9 cellular contexts compared by ENCODE assay signal in genomic region chr1:198681247-198681646, GRCh38. TPM values are rescaled to one million over a fixed set of nuclear protein-coding genes. Genes with fewer than 3 reads are reported as not detected.
DNase-seq lines count a peak whose midpoint lies in the region; ATAC-seq and TF ChIP-seq lines count a peak whose summit lies in the region.
"Had no signal": no experiment of that assay in that cellular context is flagged by ENCODE, and none has a peak within 500 bp of the region (broad histone marks: within the 10 kb centered on the region; RNA-seq: fewer than 3 reads in every experiment).

No MANE protein-coding gene starts in this region.

- no peak for TF ChIP-seq POLR2A in thyroid gland (IDR thresholded peaks at IDR 0.05)

- peak; percentile 22 for ATAC-seq in central memory CD8-positive, alpha-beta T cell (replicated peaks; ENCODE audit: extremely low read depth, poor library complexity, severe bottlenecking)
- ATAC-seq in GM21825 (IDR thresholded peaks at IDR 0.05; ENCODE audit: unreplicated experiment), result no peak

- intact Hi-C loops in PC-9 (cut with micrococcal nuclease; ENCODE audit: unreplicated experiment) (loop anchor here (1.0 to 10.0 kb wide), 4 partner anchors 24 to 1276 kb away; partner anchors contain the start of gene DENND1B), thyroid gland (cut with DNase I) (no loop called here)

- H3F3A ChIP-seq in PC-9 (ENCODE audit: insufficient read depth, low read depth), result no peaks in the 10 kb centered on the region
- peaks cover 23% of the 10 kb centered on the region for H3F3A ChIP-seq in smooth muscle cell (ENCODE audit: low read depth)

- POLR2A ChIA-PET in activated CD4-positive, alpha-beta T cell treated with anti-CD3 and anti-CD28 coated beads, Interleukin-2, amount 10 ng/mL, durations not matched to agents 7 days and 5 days (lab: Charles Lee), result interaction anchor here (0.6 to 1.9 kb wide), 7 partner anchors 23 to 168 kb away, joined by 3 to 12 read pairs (median 6); partner anchors contain the start of gene PTPRC
- POLR2A ChIA-PET in PC-9 (lab: Charles Lee; ENCODE audit: unreplicated experiment), result interaction anchor here (0.6 kb wide), 3 partner anchors 8 to 519 kb away, joined by 3 to 6 read pairs (median 4); no protein-coding TSS in a partner anchor

- H3K36me3 ChIP-seq in PC-9 (ENCODE audit: low read depth) (no peaks in the 10 kb centered on the region), smooth muscle cell (ENCODE audit: low read depth) (no peaks in the 10 kb centered on the region), thyroid gland (no peaks in the 10 kb centered on the region)

- H3K4me3 Mint-ChIP-seq in activated CD4-positive, alpha-beta T cell treated with anti-CD3 and anti-CD28 coated beads, Interleukin-2, amount 10 ng/mL, durations not matched to agents 7 days and 5 days, result peak overlapping the region; percentile 63
- H3K4me3 Mint-ChIP-seq in central memory CD8-positive, alpha-beta T cell, result peak overlapping the region; percentile 79

- H3K4me2 ChIP-seq in PC-9 (peak overlapping the region; percentile 55), smooth muscle cell (peak overlapping the region; percentile 79)

- no peaks in the 10 kb centered on the region for H3K9me3 Mint-ChIP-seq in activated CD4-positive, alpha-beta T cell treated with anti-CD3 and anti-CD28 coated beads, Interleukin-2, amount 10 ng/mL, durations not matched to agents 7 days and 5 days
- no peaks in the 10 kb centered on the region for H3K9me3 Mint-ChIP-seq in central memory CD8-positive, alpha-beta T cell

- no peak for TF ChIP-seq CTCF in PC-9 (conservative IDR thresholded peaks at IDR 0.05)
- TF ChIP-seq CTCF in smooth muscle cell (IDR thresholded peaks at IDR 0.05; ENCODE audit: borderline replicate concordance, insufficient read depth, poor library complexity, severe bottlenecking), result no peak
- TF ChIP-seq CTCF in thyroid gland (IDR thresholded peaks at IDR 0.05), result no peak

- H3K9me2 ChIP-seq in PC-9 (ENCODE audit: insufficient read depth), result no peaks in the 10 kb centered on the region

- DNase-seq in activated CD4-positive, alpha-beta T cell treated with anti-CD3 and anti-CD28 coated beads, Interleukin-2, amount 10 ng/mL, durations not matched to agents 7 days and 5 days, result no peak
- DNase-seq in activated CD4-positive, alpha-beta T cell treated with anti-CD3 and anti-CD28 coated beads, Interleukin-2, amount 50 U/mL, for 4 hours, result no peak
- DNase-seq in PC-9 (no peak), smooth muscle cell (lab: John Stamatoyannopoulos, UW; ENCODE audit: unreplicated experiment) (no peak), thyroid gland (no peak), SW480 (ENCODE audit: low spot score) (no peak)
- DNase-seq in central memory CD8-positive, alpha-beta T cell (ENCODE audit: low spot score in 2 of 2), result no peak
- DNase-seq: NCI-H2029 had no signal

- H3K4me1 Mint-ChIP-seq in activated CD4-positive, alpha-beta T cell treated with anti-CD3 and anti-CD28 coated beads, Interleukin-2, amount 10 ng/mL, durations not matched to agents 7 days and 5 days, result peaks cover 88% of the 10 kb centered on the region
- H3K4me1 Mint-ChIP-seq in central memory CD8-positive, alpha-beta T cell, result peaks cover 67% of the 10 kb centered on the region

- CTCF ChIA-PET in activated CD4-positive, alpha-beta T cell treated with anti-CD3 and anti-CD28 coated beads, Interleukin-2, amount 10 ng/mL, durations not matched to agents 7 days and 5 days (lab: Charles Lee), result interaction anchor here (0.6 to 5.0 kb wide), 10 partner anchors 11 to 525 kb away, joined by 3 to 49 read pairs (median 4); no protein-coding TSS in a partner anchor
- CTCF ChIA-PET in PC-9 (lab: Charles Lee), result interaction anchor here (0.6 kb wide), 2 partner anchors 550 to 1281 kb away, joined by 3 read pairs; no protein-coding TSS in a partner anchor

- peaks cover 64% of the 10 kb centered on the region for H3K36me3 Mint-ChIP-seq in activated CD4-positive, alpha-beta T cell treated with anti-CD3 and anti-CD28 coated beads, Interleukin-2, amount 10 ng/mL, durations not matched to agents 7 days and 5 days (ENCODE audit: low read depth)
- peaks cover 66% of the 10 kb centered on the region for H3K36me3 Mint-ChIP-seq in central memory CD8-positive, alpha-beta T cell (ENCODE audit: insufficient read depth)

- H3K27ac ChIP-seq in PC-9 (no peak overlapping the region), smooth muscle cell (ENCODE audit: low read depth) (peak overlapping the region; percentile 93), thyroid gland (no peak overlapping the region)

- no peaks in the 10 kb centered on the region for H4K20me1 ChIP-seq in PC-9 (ENCODE audit: insufficient read depth)
- no peaks in the 10 kb centered on the region for H4K20me1 ChIP-seq in smooth muscle cell (ENCODE audit: low read depth)

- H3K9ac ChIP-seq in smooth muscle cell (ENCODE audit: low read depth), result peak overlapping the region; percentile 82

- H3K27me3 Mint-ChIP-seq in activated CD4-positive, alpha-beta T cell treated with anti-CD3 and anti-CD28 coated beads, Interleukin-2, amount 10 ng/mL, durations not matched to agents 7 days and 5 days, result no peaks in the 10 kb centered on the region
- H3K27me3 Mint-ChIP-seq in central memory CD8-positive, alpha-beta T cell, result no peaks in the 10 kb centered on the region

- no TSS peak for BruUV-seq in PC-9 (replicated peaks; lab: Mats Ljungman, UMichigan)

- H3K27me3 ChIP-seq in PC-9 (ENCODE audit: insufficient read depth, low read depth), result no peaks in the 10 kb centered on the region
- no peaks in the 10 kb centered on the region for H3K27me3 ChIP-seq in smooth muscle cell (ENCODE audit: low read depth)
- no peaks in the 10 kb centered on the region for H3K27me3 ChIP-seq in thyroid gland

- no peaks in the 10 kb centered on the region for H3K79me2 ChIP-seq in PC-9 (ENCODE audit: low read depth)
- H3K79me2 ChIP-seq in smooth muscle cell (ENCODE audit: low read depth), result no peaks in the 10 kb centered on the region

- WGBS in smooth muscle cell (ENCODE audit: low lambda C conversion rate), result 34% methylated on average over 1 of the region's 1 CpG
- 67 to 77% methylated on average over 1 of the region's 1 CpG for WGBS in thyroid gland, 2 donors

- peak overlapping the region; percentile 86 for H3K27ac Mint-ChIP-seq in activated CD4-positive, alpha-beta T cell treated with anti-CD3 and anti-CD28 coated beads, Interleukin-2, amount 10 ng/mL, durations not matched to agents 7 days and 5 days
- H3K27ac Mint-ChIP-seq in central memory CD8-positive, alpha-beta T cell (ENCODE audit: low read depth), result peak overlapping the region; percentile 98

- H2AFZ ChIP-seq in PC-9 (no peak overlapping the region), smooth muscle cell (ENCODE audit: low read depth) (no peak overlapping the region)

- H3K4me3 ChIP-seq in PC-9 (no peak overlapping the region), smooth muscle cell (peak overlapping the region; percentile 27), thyroid gland (replicated peaks in 1 of 3) (no peak overlapping the region)

- H3K9me3 ChIP-seq in PC-9 (ENCODE audit: insufficient read depth, low read depth), result no peaks in the 10 kb centered on the region
- no peaks in the 10 kb centered on the region for H3K9me3 ChIP-seq in smooth muscle cell (replicated peaks; ENCODE audit: low read depth)
- H3K9me3 ChIP-seq in thyroid gland, result no peaks in the 10 kb centered on the region

- H3K4me1 ChIP-seq in PC-9 (replicated peaks; ENCODE audit: insufficient read depth) (peaks cover 11% of the 10 kb centered on the region), smooth muscle cell (ENCODE audit: low read depth) (peaks cover 19% of the 10 kb centered on the region), thyroid gland (peaks cover 0 to 6% of the 10 kb centered on the region in 2 donors)

RNA-seq across cellular contexts. Expression of gene PTPRC, which starts 42.4 kb away (rescaled TPM):
- total RNA-seq in activated CD4-positive, alpha-beta T cell treated with anti-CD3 and anti-CD28 coated beads, Interleukin-2, amount 10 ng/mL, durations not matched to agents 7 days and 5 days, result 100 to 1,000 TPM; 700 to 862 TPM
- total RNA-seq in PC-9 (2021) (0.58 and 0.79 TPM in 2 replicates), smooth muscle cell (0.04 TPM in 1 of 2 replicates, not detected in the other), thyroid gland (10 to 100 TPM; 11.5 to 23.8 (median 16.9) TPM)
- 0.37 TPM in 1 of 2 replicates, not detected in the other for polyA plus RNA-seq in smooth muscle cell

Comparison
In these comparisons a context has a peak if more than half of its experiments do, and no peak if none do; other contexts are left out.
1. RNA of gene PTPRC, which starts 42.4 kb away (total RNA-seq): 700 to 862 TPM in activated CD4-positive, alpha-beta T cell treated with anti-CD3 and anti-CD28 coated beads, Interleukin-2, amount 10 ng/mL, durations not matched to agents 7 days and 5 days; 11.5 to 23.8 TPM in thyroid gland, 0.58 to 0.79 TPM in PC-9 and 0.04 TPM in smooth muscle cell; every median in the first group is over 10 times any median in the second.